In the genomic region with DNA sequence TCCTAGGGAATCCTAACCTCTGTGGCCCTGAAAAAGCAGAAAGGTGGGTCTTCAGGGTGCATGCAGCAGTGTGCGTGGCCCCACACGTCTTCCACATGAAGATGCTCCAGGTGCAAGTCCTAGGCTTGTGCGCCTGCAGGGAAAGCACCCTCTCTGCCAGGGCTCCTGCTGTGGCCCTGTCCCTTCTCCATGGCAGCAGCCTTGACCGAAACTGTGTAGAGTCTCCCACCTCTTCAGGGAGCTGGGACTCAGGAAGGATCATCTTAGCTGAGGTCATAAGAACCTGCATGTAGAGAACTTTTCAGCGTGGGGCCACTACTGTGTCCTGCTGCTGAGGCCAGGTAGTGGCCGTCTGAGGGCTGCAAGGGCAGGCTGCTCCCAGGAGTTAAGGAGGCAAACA, we compare ENCODE assay signal across 25 cellular contexts. TPM values are rescaled to one million over a fixed set of nuclear protein-coding genes. Genes with fewer than 3 reads are reported as not detected.
A peak's percentile ranks its signal among the peaks of the same experiment; 100 is the strongest.
DNase-seq lines count a peak whose midpoint lies in the region; ATAC-seq and TF ChIP-seq lines count a peak whose summit lies in the region.
"Had no signal": no experiment of that assay in that cellular context is flagged by ENCODE, and none has a peak within 500 bp of the region (broad histone marks: within the 10 kb centered on the region; RNA-seq: fewer than 3 reads in every experiment).

No MANE protein-coding gene starts in this region.

- no peak overlapping the region for H3K4me3 ChIP-seq in right atrium auricular region
- H3K4me3 ChIP-seq in HAP-1: no peak overlapping the region
- H3K4me3 ChIP-seq: GM23248, K562, MG63, Peyer's patch had no signal

- no peaks in the 10 kb centered on the region for H3K9me3 Mint-ChIP-seq in activated T-helper 2 cell treated with anti-CD3 and anti-CD28 coated beads, Interferon-gamma antibody, Interleukin-2, Interleukin-4, amounts not matched to agents 10 μg/mL and 5 μg/mL and 100 μg/mL, durations not matched to agents 14 hours and 24 hours and 36 hours
- H3K9me3 Mint-ChIP-seq: CD4-positive, CD25-positive, alpha-beta regulatory T cell had no signal

- H3K4me1 Mint-ChIP-seq in activated T-helper 2 cell treated with anti-CD3 and anti-CD28 coated beads, Interferon-gamma antibody, Interleukin-2, Interleukin-4, amounts not matched to agents 10 μg/mL and 5 μg/mL and 100 μg/mL, durations not matched to agents 14 hours and 24 hours and 36 hours (ENCODE audit: low read depth): peaks cover 60% of the 10 kb centered on the region

- H3K9me3 ChIP-seq in right atrium auricular region (no peaks in the 10 kb centered on the region), HAP-1 (no peaks in the 10 kb centered on the region)
- H3K9me3 ChIP-seq: MG63, Peyer's patch had no signal

- in situ Hi-C loops in HAP-1 (cut with MboI; ENCODE audit: low sequenced_read_pairs): no loop called here

- H3K4me3 Mint-ChIP-seq in activated T-helper 2 cell treated with anti-CD3 and anti-CD28 coated beads, Interferon-gamma antibody, Interleukin-2, Interleukin-4, amounts not matched to agents 10 μg/mL and 5 μg/mL and 100 μg/mL, durations not matched to agents 14 hours and 24 hours and 36 hours (ENCODE audit: low read depth): no peak overlapping the region
- H3K4me3 Mint-ChIP-seq: CD4-positive, CD25-positive, alpha-beta regulatory T cell had no signal

- peak; percentile 16 for DNase-seq in right atrium auricular region (ENCODE audit: low spot score)
- DNase-seq in left cardiac atrium: no peak
- DNase-seq in activated T-helper 2 cell treated with anti-CD3 and anti-CD28 coated beads, Interferon-gamma antibody, Interleukin-2, Interleukin-4, amounts not matched to agents 10 μg/mL and 5 μg/mL and 100 μg/mL, durations not matched to agents 14 hours and 24 hours and 36 hours (ENCODE audit: low spot score): peak; percentile 6
- peak; percentile 3 for DNase-seq in iPS-NIHi7 (ENCODE audit: extremely low spot score)
- no peak for DNase-seq in SW 1271 (lab: John Stamatoyannopoulos, UW)
- no peak for DNase-seq in HAP-1 (ENCODE audit: low spot score in 2 of 2)
- DNase-seq: CD4-positive, CD25-positive, alpha-beta regulatory T cell; COR-L47; DMS79 treated with DMSO at 0.1 percent for 48 hours; GM23248; MG63; NCI-H1417; NCI-H1694 treated with DMSO at 0.1 percent for 48 hours; NCI-H2081 treated with DMSO at 0.1 percent for 48 hours; NCI-H2171 treated with DMSO at 0.1 percent for 48 hours; NCI-H524 treated with DMSO at 0.1 percent for 48 hours; NCI-H82; Peyer's patch had no signal

- intact Hi-C loops in left cardiac atrium (cut with DNase I): no loop called here
- intact Hi-C loops in activated T-helper 2 cell treated with anti-CD3 and anti-CD28 coated beads, Interferon-gamma antibody, Interleukin-2, Interleukin-4, amounts not matched to agents 10 μg/mL and 5 μg/mL and 100 μg/mL, durations not matched to agents 14 hours and 24 hours and 36 hours (cut with micrococcal nuclease): no loop called here

- ATAC-seq in left cardiac atrium (no peak), GM21381 (IDR thresholded peaks at IDR 0.05; ENCODE audit: unreplicated experiment) (no peak)
- ATAC-seq: HCT116, HepG2, K562 had no signal

- H3K27me3 ChIP-seq in right atrium auricular region (no peaks in the 10 kb centered on the region), HAP-1 (ENCODE audit: low read depth) (no peaks in the 10 kb centered on the region)
- H3K27me3 ChIP-seq: MG63, Peyer's patch had no signal

- H3K27me3 Mint-ChIP-seq in activated T-helper 2 cell treated with anti-CD3 and anti-CD28 coated beads, Interferon-gamma antibody, Interleukin-2, Interleukin-4, amounts not matched to agents 10 μg/mL and 5 μg/mL and 100 μg/mL, durations not matched to agents 14 hours and 24 hours and 36 hours (ENCODE audit: low read depth): no peaks in the 10 kb centered on the region
- H3K27me3 Mint-ChIP-seq: CD4-positive, CD25-positive, alpha-beta regulatory T cell had no signal

- peaks cover 14% of the 10 kb centered on the region for H3K36me3 Mint-ChIP-seq in activated T-helper 2 cell treated with anti-CD3 and anti-CD28 coated beads, Interferon-gamma antibody, Interleukin-2, Interleukin-4, amounts not matched to agents 10 μg/mL and 5 μg/mL and 100 μg/mL, durations not matched to agents 14 hours and 24 hours and 36 hours (ENCODE audit: low read depth)
- H3K36me3 Mint-ChIP-seq: CD4-positive, CD25-positive, alpha-beta regulatory T cell had no signal

- H3K27ac Mint-ChIP-seq in activated T-helper 2 cell treated with anti-CD3 and anti-CD28 coated beads, Interferon-gamma antibody, Interleukin-2, Interleukin-4, amounts not matched to agents 10 μg/mL and 5 μg/mL and 100 μg/mL, durations not matched to agents 14 hours and 24 hours and 36 hours: no peak overlapping the region
- H3K27ac Mint-ChIP-seq: CD4-positive, CD25-positive, alpha-beta regulatory T cell had no signal

- no peaks in the 10 kb centered on the region for H3K36me3 ChIP-seq in right atrium auricular region
- H3K36me3 ChIP-seq in HAP-1 (replicated peaks): no peaks in the 10 kb centered on the region
- H3K36me3 ChIP-seq: MG63, Peyer's patch had no signal

- H3K27ac ChIP-seq in right atrium auricular region: no peak overlapping the region
- H3K27ac ChIP-seq: GM23248, HL-60, Peyer's patch had no signal

- TF ChIP-seq CTCF in right atrium auricular region (IDR thresholded peaks at IDR 0.05): no peak

- H3K4me1 ChIP-seq in right atrium auricular region (peaks cover 0 to 6% of the 10 kb centered on the region in 2 donors), HAP-1 (no peaks in the 10 kb centered on the region)

RNA-seq across cellular contexts. Expression of a gene that starts 6.3 kb away (rescaled TPM):
- total RNA-seq in right atrium auricular region: 10 to 100 TPM; 10.0 to 14.9 TPM
- 10 to 100 TPM; 12.0 to 17.0 TPM for total RNA-seq in left cardiac atrium
- total RNA-seq in activated T-helper 2 cell treated with anti-CD3 and anti-CD28 coated beads, Interferon-gamma antibody, Interleukin-2, Interleukin-4, amounts not matched to agents 10 μg/mL and 5 μg/mL and 100 μg/mL, durations not matched to agents 14 hours and 24 hours and 36 hours: 25.2 and 25.6 TPM in 2 replicates

RNA-seq across cellular contexts. Expression of a gene that starts 55.0 kb away (rescaled TPM):
- total RNA-seq in right atrium auricular region: under 1 TPM; 0.12 to 0.44 TPM
- total RNA-seq in left cardiac atrium: 1 to 10 TPM in 1 of 2 donors, under 1 TPM in 1; 0.84 to 6.1 TPM
- total RNA-seq in activated T-helper 2 cell treated with anti-CD3 and anti-CD28 coated beads, Interferon-gamma antibody, Interleukin-2, Interleukin-4, amounts not matched to agents 10 μg/mL and 5 μg/mL and 100 μg/mL, durations not matched to agents 14 hours and 24 hours and 36 hours: 0.21 and 0.59 TPM in 2 replicates
- total RNA-seq: GM23248, HT-29, LHCN-M2 had no signal

Comparison
In these comparisons a context has a peak if more than half of its experiments do, and no peak if none do; other contexts are left out.
1. DNase-seq: peak in right atrium auricular region (single experiment), activated T-helper 2 cell treated with anti-CD3 and anti-CD28 coated beads, Interferon-gamma antibody, Interleukin-2, Interleukin-4, amounts not matched to agents 10 μg/mL and 5 μg/mL and 100 μg/mL, durations not matched to agents 14 hours and 24 hours and 36 hours (single experiment) and iPS-NIHi7 (single experiment); none in left cardiac atrium (single experiment), SW 1271 (0 of 2) and HAP-1 (0 of 2).